In the genomic region with DNA sequence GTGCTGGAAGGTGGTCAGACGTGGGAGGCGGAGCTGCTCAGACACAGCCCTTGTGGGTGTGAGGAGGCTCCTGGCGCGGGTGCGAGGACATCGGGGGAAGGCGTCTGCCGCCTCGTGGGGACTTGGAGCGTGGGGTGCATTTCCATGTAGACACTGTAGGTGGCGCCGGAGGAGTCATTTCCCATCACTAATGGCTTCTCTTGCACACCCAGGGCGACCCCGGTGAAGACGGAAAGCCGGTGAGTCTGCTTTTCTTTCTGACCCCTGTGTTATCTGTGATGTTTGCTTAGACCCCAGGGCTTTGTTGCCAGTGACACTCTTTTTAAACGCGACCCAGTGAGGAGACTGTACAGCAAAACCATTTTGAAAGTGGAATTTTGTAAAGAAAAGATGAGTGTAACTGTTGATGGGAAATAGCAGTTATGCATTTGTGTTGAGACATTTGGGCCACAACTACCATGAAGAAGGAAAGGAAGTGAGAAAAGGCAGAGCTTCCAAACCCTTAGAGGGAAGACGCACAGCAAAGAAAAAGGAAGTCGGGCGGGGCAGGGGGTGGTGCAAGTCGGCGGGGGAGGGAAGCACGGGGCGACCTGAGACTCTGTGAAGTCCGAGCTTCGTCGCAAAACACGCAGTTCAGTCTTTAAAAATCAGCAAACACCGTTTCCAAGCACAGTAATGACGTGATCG, we compare ENCODE assay signal across 8 cellular contexts.
DNase-seq lines count a peak whose midpoint lies in the region; ATAC-seq, FAIRE-seq and TF ChIP-seq lines count a peak whose summit lies in the region.

No MANE protein-coding gene starts in this region.

- no peaks in the 10 kb centered on the region; a peak in 1 of 4 replicates for H3K79me2 ChIP-seq in H1 (ENCODE audit: control insufficient read depth in 1 of 2, insufficient read depth in 2 of 2, low read length in 2 of 2)

- TF ChIP-seq CTCF in H1 (IDR thresholded peaks at IDR 0.05; ENCODE audit: control extremely low read depth in 1 of 3, insufficient read depth in 1 of 3, low read depth in 1 of 3, low read length in 3 of 3), result peak in 2 of 3 experiments; percentile 73 to 87; a peak in 3 of 4 replicates

- H2BK5ac ChIP-seq in H1 (ENCODE audit: low read depth, low read length), result no peak overlapping the region

- CTCF ChIA-PET in H1 (lab: Charles Lee; ENCODE audit: partially characterized antibody), result interaction anchor here (0.6 to 2.2 kb wide), 10 partner anchors 9 to 224 kb away, joined by 3 to 5 read pairs (median 3); no protein-coding TSS in a partner anchor

- DNase-seq in NCI-H1436 (lab: John Stamatoyannopoulos, UW) (peak; percentile 27), NCI-H1436 treated with DMSO at 0.1 percent for 48 hours (lab: John Stamatoyannopoulos, UW) (no peak), NCI-H748 (lab: John Stamatoyannopoulos, UW; ENCODE audit: unreplicated experiment) (peak; percentile 55), H1 (ENCODE audit: low read depth in 1 of 2, low spot score in 2 of 2) (peak; percentile 49 to 90), midbrain (lab: John Stamatoyannopoulos, UW) (peak; percentile 68)
- peak; percentile 64 to 67 for DNase-seq in activated CD8-positive, alpha-beta memory T cell treated with anti-CD3 and anti-CD28 coated beads for 4 hours (ENCODE audit: low read depth in 2 of 2)
- peak; percentile 47 to 69 for DNase-seq in stimulated activated CD8-positive, alpha-beta memory T cell treated with anti-CD3 and anti-CD28 coated beads, Interleukin-15, amount 100 ng/mL, for 48 hours (ENCODE audit: low read depth in 2 of 2)

- H3K79me1 ChIP-seq in H1 (ENCODE audit: low read depth, low read length), result peaks cover 3% of the 10 kb centered on the region; the same call in 1 of the 2 replicates

- H3K23ac ChIP-seq in H1 (ENCODE audit: insufficient read length), result no peak overlapping the region

- H3K4me2 ChIP-seq in H1 (ENCODE audit: insufficient read depth in 1 of 2, low read depth in 2 of 2, low read length in 2 of 2), result no peak overlapping the region

- H4K20me1 ChIP-seq in H1 (replicated peaks in 1 of 2; ENCODE audit: control insufficient read depth in 1 of 2, insufficient read depth in 2 of 2, low read length in 2 of 2), result peaks cover 10 to 24% of the 10 kb centered on the region in 2 experiments

- peaks cover 3 to 4% of the 10 kb centered on the region in 2 experiments; a peak in 2 of 4 replicates for H3K9me3 ChIP-seq in H1 (ENCODE audit: insufficient read depth in 2 of 2, low read depth in 1 of 2, low read length in 1 of 2)

- H3K4me3 ChIP-seq in H1 (ENCODE audit: extremely low read depth in 1 of 4, insufficient read depth in 2 of 4, low read depth in 3 of 4, low read length in 4 of 4), result no peak overlapping the region

- H2BK12ac ChIP-seq in H1 (ENCODE audit: low read depth, low read length), result no peak overlapping the region

- H2AK5ac ChIP-seq in H1 (ENCODE audit: low read depth, low read length), result no peak overlapping the region

- no peak overlapping the region for H3K14ac ChIP-seq in H1 (ENCODE audit: insufficient read length)

- no peak overlapping the region for H4K91ac ChIP-seq in H1 (replicated peaks; ENCODE audit: insufficient read length, low read length)

- H3K18ac ChIP-seq in H1 (ENCODE audit: extremely low read depth, low read length), result no peak overlapping the region

- peaks cover 10% of the 10 kb centered on the region for H3K23me2 ChIP-seq in H1 (ENCODE audit: low read depth, low read length)

- H3K27ac ChIP-seq in H1 (ENCODE audit: low read depth, low read length), result no peak overlapping the region

- no peaks in the 10 kb centered on the region for H3K4me1 ChIP-seq in H1 (replicated peaks in 1 of 4; ENCODE audit: control insufficient read depth in 3 of 4, insufficient read depth in 4 of 4, low read length in 3 of 4)

- H4K5ac ChIP-seq in H1 (ENCODE audit: insufficient read length, low read depth, low read length), result no peak overlapping the region

- H2BK20ac ChIP-seq in H1 (ENCODE audit: low read length), result no peak overlapping the region

- no peak for TF ChIP-seq POLR2A in H1 (IDR thresholded peaks at IDR 0.05; ENCODE audit: control extremely low read depth in 1 of 2, low read depth in 2 of 2, low read length in 2 of 2)

- POLR2A ChIA-PET in H1 (lab: Charles Lee; ENCODE audit: partially characterized antibody), result interaction anchor here (1.6 kb wide), 1 partner anchor 9 kb away, joined by 5 read pairs; no protein-coding TSS in a partner anchor

- 0 out of 2 replicates have a peak overlapping the region, but pooled peaks have one; percentile 43 for H4K8ac ChIP-seq in H1 (ENCODE audit: extremely low read depth, insufficient read depth, low read length)

- peaks cover 9 to 82% (median 49%) of the 10 kb centered on the region in 4 experiments for H3K36me3 ChIP-seq in H1 (ENCODE audit: control insufficient read depth in 2 of 4, insufficient read depth in 4 of 4, low read length in 3 of 4)

- H3K4ac ChIP-seq in H1 (replicated peaks; ENCODE audit: insufficient read length, low read depth, low read length), result no peak overlapping the region

- peak; percentile 46 to 56 for TF ChIP-seq RAD21 in H1 (IDR thresholded peaks at IDR 0.05 in 1 of 2, conservative IDR thresholded peaks at IDR 0.05 in 1 of 2; ENCODE audit: low read depth in 2 of 2, low read length in 2 of 2)

- ATAC-seq in GM21737 (IDR thresholded peaks at IDR 0.05; ENCODE audit: unreplicated experiment), result no peak

- H3K27me3 ChIP-seq in H1 (replicated peaks in 1 of 4; ENCODE audit: control insufficient read depth in 3 of 4, extremely low read depth in 1 of 4, insufficient read depth in 3 of 4, low read length in 3 of 4), result no peaks in the 10 kb centered on the region

- FAIRE-seq in H1 (lab: Jason Lieb, UNC), result peak; percentile 42

- H3K9ac ChIP-seq in H1 (replicated peaks in 1 of 4; ENCODE audit: extremely low read depth in 1 of 4, low read depth in 3 of 4, low read length in 3 of 4), result no peak overlapping the region

- TF ChIP-seq EP300 in H1 (IDR thresholded peaks at IDR 0.05; ENCODE audit: borderline replicate concordance in 1 of 2, low read depth in 2 of 2, low read length in 2 of 2), result no peak

- WGBS in H1 (ENCODE audit: extremely low coverage in 1 of 2, insufficient coverage in 1 of 2, insufficient read length in 1 of 2, insufficient replicate concordance in 2 of 2, low coverage in 1 of 2, low lambda C conversion rate in 2 of 2, missing lambda C conversion rate in 1 of 2), 2 experiments, result 82% methylated on average over 21 of the region's 32 CpGs; no CpG with 5 or more reads in 1 of the 2 experiments

- H3K56ac ChIP-seq in H1 (replicated peaks; ENCODE audit: insufficient read length, low read depth, low read length), result no peak overlapping the region

- H2AFZ ChIP-seq in H1 (ENCODE audit: low read length), result no peak overlapping the region

- H2BK15ac ChIP-seq in H1 (ENCODE audit: low read length), result no peak overlapping the region

- H2BK120ac ChIP-seq in H1 (replicated peaks; ENCODE audit: low read depth, low read length), result no peak overlapping the region

TF ChIP-seq in H1, 55 proteins besides CTCF, POLR2A, EP300 and RAD21:
- TF ChIP-seq, protein P1, sequence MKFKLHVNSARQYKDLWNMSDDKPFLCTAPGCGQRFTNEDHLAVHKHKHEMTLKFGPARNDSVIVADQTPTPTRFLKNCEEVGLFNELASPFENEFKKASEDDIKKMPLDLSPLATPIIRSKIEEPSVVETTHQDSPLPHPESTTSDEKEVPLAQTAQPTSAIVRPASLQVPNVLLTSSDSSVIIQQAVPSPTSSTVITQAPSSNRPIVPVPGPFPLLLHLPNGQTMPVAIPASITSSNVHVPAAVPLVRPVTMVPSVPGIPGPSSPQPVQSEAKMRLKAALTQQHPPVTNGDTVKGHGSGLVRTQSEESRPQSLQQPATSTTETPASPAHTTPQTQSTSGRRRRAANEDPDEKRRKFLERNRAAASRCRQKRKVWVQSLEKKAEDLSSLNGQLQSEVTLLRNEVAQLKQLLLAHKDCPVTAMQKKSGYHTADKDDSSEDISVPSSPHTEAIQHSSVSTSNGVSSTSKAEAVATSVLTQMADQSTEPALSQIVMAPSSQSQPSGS (IDR thresholded peaks at IDR 0.05; ENCODE audit: low read length), result no peak
- TF ChIP-seq BACH1 (IDR thresholded peaks at IDR 0.05; ENCODE audit: low read length) (peak; percentile 33; the same call in 1 of the 2 replicates), GABPA (IDR thresholded peaks at IDR 0.05; ENCODE audit: borderline replicate concordance, insufficient read depth, low read length) (peak; percentile 70; the same call in 1 of the 2 replicates), YY1 (IDR thresholded peaks at IDR 0.05; ENCODE audit: low read depth, low read length) (peak; percentile 82; the same call in 1 of the 2 replicates), CREB1 (IDR thresholded peaks at IDR 0.05) (0 out of 2 replicates have a peak, but pooled peaks have one; percentile 17)
TF ChIP-seq in H1: peak in this region for 4.
